In genomic region chr6:64146094-64146493, GRCh38 we compare ENCODE assay signal across 22 cellular contexts.
DNase-seq lines count a peak whose midpoint lies in the region; ATAC-seq and TF ChIP-seq lines count a peak whose summit lies in the region.
"Had no signal": no experiment of that assay in that cellular context is flagged by ENCODE, and none has a peak within 500 bp of the region (broad histone marks: within the 10 kb centered on the region; RNA-seq: fewer than 3 reads in every experiment).

No MANE protein-coding gene starts in this region.

- no peak for ATAC-seq in WTC11
- ATAC-seq: A549 had no signal

- H3K9me3 Mint-ChIP-seq in activated CD4-positive, alpha-beta memory T cell treated with anti-CD3 and anti-CD28 coated beads, Interleukin-2, amount 10 ng/mL, durations not matched to agents 7 days and 5 days = no peaks in the 10 kb centered on the region
- H3K9me3 Mint-ChIP-seq in WTC11 = peaks cover 26% of the 10 kb centered on the region
- H3K9me3 Mint-ChIP-seq: CD4-positive, alpha-beta T cell had no signal

- no peaks in the 10 kb centered on the region for H3K27me3 Mint-ChIP-seq in activated CD4-positive, alpha-beta memory T cell treated with anti-CD3 and anti-CD28 coated beads, Interleukin-2, amount 10 ng/mL, durations not matched to agents 7 days and 5 days
- no peaks in the 10 kb centered on the region; the same call in none of the 2 replicates for H3K27me3 Mint-ChIP-seq in WTC11 (ENCODE audit: low read depth)
- H3K27me3 Mint-ChIP-seq: CD4-positive, alpha-beta T cell; CD8-positive, alpha-beta memory T cell had no signal

- no peaks in the 10 kb centered on the region for H3K27me3 ChIP-seq in mammary epithelial cell (ENCODE audit: insufficient read depth, low read length)
- H3K27me3 ChIP-seq: BE2C; BLaER1 treated with 17β-estradiol and CSF1 and Interleukin-3, amounts not matched to agents 10 nM and 100 nM had no signal

- no peaks in the 10 kb centered on the region for H3K4me1 Mint-ChIP-seq in activated CD4-positive, alpha-beta memory T cell treated with anti-CD3 and anti-CD28 coated beads, Interleukin-2, amount 10 ng/mL, durations not matched to agents 7 days and 5 days
- H3K4me1 Mint-ChIP-seq in WTC11 = no peaks in the 10 kb centered on the region
- H3K4me1 Mint-ChIP-seq: CD14-positive monocyte; CD8-positive, alpha-beta memory T cell had no signal

- peaks cover 12% of the 10 kb centered on the region for H3K4me1 ChIP-seq in mammary epithelial cell (ENCODE audit: insufficient read depth, low read length)
- H3K4me1 ChIP-seq: A549; BLaER1 treated with 17β-estradiol and CSF1 and Interleukin-3, amounts not matched to agents 10 nM and 100 nM had no signal

- H3K9ac ChIP-seq in mammary epithelial cell (ENCODE audit: insufficient read depth, low read length) = no peak overlapping the region
- H3K9ac ChIP-seq: BLaER1 treated with 17β-estradiol and CSF1 and Interleukin-3, amounts not matched to agents 10 nM and 100 nM; GM23248 had no signal

- H4K20me1 ChIP-seq in mammary epithelial cell (ENCODE audit: insufficient read depth, low read length) = no peaks in the 10 kb centered on the region
- H4K20me1 ChIP-seq: BLaER1 treated with 17β-estradiol and CSF1 and Interleukin-3, amounts not matched to agents 10 nM and 100 nM had no signal

- H3K79me2 ChIP-seq in mammary epithelial cell (ENCODE audit: insufficient read depth, low read length) = no peaks in the 10 kb centered on the region

- H3K27ac Mint-ChIP-seq in activated CD4-positive, alpha-beta memory T cell treated with anti-CD3 and anti-CD28 coated beads, Interleukin-2, amount 10 ng/mL, durations not matched to agents 7 days and 5 days = no peak overlapping the region
- no peak overlapping the region for H3K27ac Mint-ChIP-seq in WTC11
- H3K27ac Mint-ChIP-seq: CD14-positive monocyte; CD4-positive, alpha-beta T cell; CD8-positive, alpha-beta memory T cell had no signal

- in situ Hi-C loops in mammary epithelial cell (cut with MboI; ENCODE audit: low sequenced_read_pairs in 2 of 2) = no loop called here

- DNase-seq in HPDE6-E6E7 (ENCODE audit: extremely low spot score) (peak; percentile 25), RKO (ENCODE audit: low spot score) (peak; percentile 27), mammary epithelial cell (no peak), epithelial cell of prostate (ENCODE audit: low read depth, low spot score) (peak; percentile 24), posterior cingulate gyrus (no peak), WTC11 (ENCODE audit: low spot score) (no peak)
- no peak for DNase-seq in activated CD4-positive, alpha-beta memory T cell treated with anti-CD3 and anti-CD28 coated beads, Interleukin-2, amount 10 ng/mL, durations not matched to agents 7 days and 5 days
- DNase-seq: 8988T; ACHN; AML-193; BE2C; CD4-positive, alpha-beta T cell; CD8-positive, alpha-beta memory T cell; DMS 273 treated with DMSO at 0.1 percent for 48 hours; DMS79; GF-D8; GM23248; H7; HCEC 1CT had no signal

- no peak overlapping the region for H3K4me3 ChIP-seq in mammary epithelial cell (replicated peaks in 1 of 3; ENCODE audit: insufficient read depth in 1 of 3, low read depth in 2 of 3, low read length in 3 of 3)
- H3K4me3 ChIP-seq: A549; BLaER1 treated with 17β-estradiol and CSF1 and Interleukin-3, amounts not matched to agents 10 nM and 100 nM; GM23248 had no signal

- H3K4me2 ChIP-seq in mammary epithelial cell (ENCODE audit: insufficient read depth, low read depth, low read length) = peak overlapping the region; percentile 43
- H3K4me2 ChIP-seq: A549; BLaER1 treated with 17β-estradiol and CSF1 and Interleukin-3, amounts not matched to agents 10 nM and 100 nM had no signal

- no TSS peak for BruUV-seq in mammary epithelial cell (replicated peaks; lab: Mats Ljungman, UMichigan)

- POLR2A ChIA-PET in activated CD4-positive, alpha-beta memory T cell treated with anti-CD3 and anti-CD28 coated beads, Interleukin-2, amount 10 ng/mL, durations not matched to agents 7 days and 5 days (lab: Charles Lee) = no interaction called here
- POLR2A ChIA-PET in WTC11 (lab: Charles Lee) = no interaction called here

- H3K4me3 Mint-ChIP-seq in activated CD4-positive, alpha-beta memory T cell treated with anti-CD3 and anti-CD28 coated beads, Interleukin-2, amount 10 ng/mL, durations not matched to agents 7 days and 5 days = no peak overlapping the region
- no peak overlapping the region for H3K4me3 Mint-ChIP-seq in WTC11
- H3K4me3 Mint-ChIP-seq: CD14-positive monocyte; CD4-positive, alpha-beta T cell; CD8-positive, alpha-beta memory T cell had no signal

- H3K9me3 ChIP-seq in mammary epithelial cell (replicated peaks; ENCODE audit: insufficient read depth, low read length) = no peaks in the 10 kb centered on the region
- H3K9me3 ChIP-seq: A549; BE2C; BLaER1 treated with 17β-estradiol and CSF1 and Interleukin-3, amounts not matched to agents 10 nM and 100 nM had no signal

- dilution Hi-C loops in mammary epithelial cell (cut with HindIII; ENCODE audit: low sequenced_read_pairs) = no loop called here

- CTCF ChIA-PET in mammary epithelial cell (lab: Charles Lee; ENCODE audit: low non-redundant PET) (no interaction called here), WTC11 (lab: Charles Lee) (no interaction called here)
- CTCF ChIA-PET in activated CD4-positive, alpha-beta memory T cell treated with anti-CD3 and anti-CD28 coated beads, Interleukin-2, amount 10 ng/mL, durations not matched to agents 7 days and 5 days (lab: Charles Lee) = no interaction called here

- TF ChIP-seq CTCF in mammary epithelial cell (conservative IDR thresholded peaks at IDR 0.05 in 1 of 2, IDR thresholded peaks at IDR 0.05 in 1 of 2; ENCODE audit: extremely low read depth in 1 of 2, insufficient read depth in 1 of 2, low read depth in 1 of 2, low read length in 2 of 2) (no peak), WTC11 (IDR thresholded peaks at IDR 0.05) (no peak)

- H3K36me3 Mint-ChIP-seq in activated CD4-positive, alpha-beta memory T cell treated with anti-CD3 and anti-CD28 coated beads, Interleukin-2, amount 10 ng/mL, durations not matched to agents 7 days and 5 days (ENCODE audit: low read depth) = no peaks in the 10 kb centered on the region
- peaks cover 3% of the 10 kb centered on the region for H3K36me3 Mint-ChIP-seq in WTC11
- H3K36me3 Mint-ChIP-seq: CD14-positive monocyte; CD8-positive, alpha-beta memory T cell had no signal

- WGBS in mammary epithelial cell (ENCODE audit: low coverage, missing lambda C conversion rate) = 0% methylated on average over 1 of the region's 1 CpG

- intact Hi-C loops in mammary epithelial cell (cut with micrococcal nuclease) = no loop called here
- intact Hi-C loops in posterior cingulate gyrus (cut with DNase I) = no loop called here

- no peak overlapping the region for H2AFZ ChIP-seq in mammary epithelial cell (ENCODE audit: low read depth, low read length)
- H2AFZ ChIP-seq: GM23248 had no signal

- H3K27ac ChIP-seq in mammary epithelial cell (ENCODE audit: insufficient read depth, low read depth, low read length) = no peak overlapping the region
- peak overlapping the region; percentile 39 for H3K27ac ChIP-seq in epithelial cell of prostate
- H3K27ac ChIP-seq: A549; BLaER1 treated with 17β-estradiol and CSF1 and Interleukin-3, amounts not matched to agents 10 nM and 100 nM; GM23248 had no signal

- H3K36me3 ChIP-seq in mammary epithelial cell (ENCODE audit: insufficient read depth, low read length) = no peaks in the 10 kb centered on the region
- H3K36me3 ChIP-seq: BE2C; BLaER1 treated with 17β-estradiol and CSF1 and Interleukin-3, amounts not matched to agents 10 nM and 100 nM had no signal

TF ChIP-seq in WTC11, 78 proteins besides CTCF, POLR2A, EP300 and RAD21:
- no peak for TF ChIP-seq ZNF416 (CRISPR knock-in tag; IDR thresholded peaks at IDR 0.05)
- TF ChIP-seq HMGA2 (CRISPR knock-in tag; IDR thresholded peaks at IDR 0.05) = no peak
- no peak for TF ChIP-seq JUN (CRISPR knock-in tag; IDR thresholded peaks at IDR 0.05)
- no peak for TF ChIP-seq JAZF1 (CRISPR knock-in tag; IDR thresholded peaks at IDR 0.05)
- no peak for TF ChIP-seq ETV6 (CRISPR knock-in tag; IDR thresholded peaks at IDR 0.05)
- TF ChIP-seq, protein P1, sequence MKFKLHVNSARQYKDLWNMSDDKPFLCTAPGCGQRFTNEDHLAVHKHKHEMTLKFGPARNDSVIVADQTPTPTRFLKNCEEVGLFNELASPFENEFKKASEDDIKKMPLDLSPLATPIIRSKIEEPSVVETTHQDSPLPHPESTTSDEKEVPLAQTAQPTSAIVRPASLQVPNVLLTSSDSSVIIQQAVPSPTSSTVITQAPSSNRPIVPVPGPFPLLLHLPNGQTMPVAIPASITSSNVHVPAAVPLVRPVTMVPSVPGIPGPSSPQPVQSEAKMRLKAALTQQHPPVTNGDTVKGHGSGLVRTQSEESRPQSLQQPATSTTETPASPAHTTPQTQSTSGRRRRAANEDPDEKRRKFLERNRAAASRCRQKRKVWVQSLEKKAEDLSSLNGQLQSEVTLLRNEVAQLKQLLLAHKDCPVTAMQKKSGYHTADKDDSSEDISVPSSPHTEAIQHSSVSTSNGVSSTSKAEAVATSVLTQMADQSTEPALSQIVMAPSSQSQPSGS (CRISPR knock-in tag; IDR thresholded peaks at IDR 0.05; ENCODE audit: borderline replicate concordance, low read depth) = no peak
- TF ChIP-seq ZNF232 (CRISPR knock-in tag; IDR thresholded peaks at IDR 0.05) = no peak
- TF ChIP-seq CREB1 (CRISPR knock-in tag; IDR thresholded peaks at IDR 0.05) = no peak
- TF ChIP-seq OVOL2 (CRISPR knock-in tag; IDR thresholded peaks at IDR 0.05; ENCODE audit: borderline replicate concordance) = no peak

Comparison
In these comparisons a context has a peak if more than half of its experiments do, and no peak if none do; other contexts are left out.
1. DNase-seq: peak in HPDE6-E6E7 (single experiment), RKO (single experiment) and epithelial cell of prostate (single experiment); none in mammary epithelial cell (single experiment), activated CD4-positive, alpha-beta memory T cell treated with anti-CD3 and anti-CD28 coated beads, Interleukin-2, amount 10 ng/mL, durations not matched to agents 7 days and 5 days (single experiment), posterior cingulate gyrus (0 of 10) and WTC11 (single experiment).